ENCODE assay signal across 19 cellular contexts in the genomic region with DNA sequence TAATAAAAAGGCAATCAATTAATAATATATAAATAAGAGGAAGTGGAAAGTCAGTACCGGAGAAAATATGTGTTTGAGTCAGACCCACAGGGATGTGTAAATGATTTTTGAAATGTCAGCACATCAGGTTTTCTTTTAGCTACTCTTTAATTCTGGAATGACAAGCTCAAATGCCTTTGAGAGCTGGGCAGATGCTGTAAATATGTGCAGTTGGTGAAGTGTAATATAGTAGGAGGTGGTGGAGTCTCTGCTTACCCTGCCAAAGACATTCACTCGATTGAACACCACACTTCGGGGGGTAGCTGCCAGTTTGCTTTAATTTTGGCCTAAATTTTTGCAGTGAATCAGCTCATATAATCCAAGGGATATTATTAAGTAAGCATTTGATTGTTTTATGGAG.
A peak's percentile ranks its signal among the peaks of the same experiment; 100 is the strongest.
DNase-seq lines count a peak whose midpoint lies in the region; TF ChIP-seq lines count a peak whose summit lies in the region.
"Had no signal": no experiment of that assay in that cellular context is flagged by ENCODE, and none has a peak within 500 bp of the region (broad histone marks: within the 10 kb centered on the region; RNA-seq: fewer than 3 reads in every experiment).

No MANE protein-coding gene starts in this region.

- peaks cover 6% of the 10 kb centered on the region for H3K4me1 Mint-ChIP-seq in neural crest cell
- H3K4me1 Mint-ChIP-seq: CD4-positive, CD25-positive, alpha-beta regulatory T cell; naive B cell had no signal

- DNase-seq in NCI-H1092 treated with DMSO at 0.1 percent for 48 hours (lab: John Stamatoyannopoulos, UW) (peak; percentile 60), NCI-H1092 (lab: John Stamatoyannopoulos, UW) (no peak), HK-2 (ENCODE audit: unreplicated experiment) (peak; percentile 12), epithelial cell of proximal tubule (ENCODE audit: low read depth) (no peak), neural crest cell (ENCODE audit: low read depth, low spot score) (no peak), NCI-H1105 treated with DMSO at 0.1 percent for 48 hours (lab: John Stamatoyannopoulos, UW) (no peak), NCI-H226 (no peak)
- DNase-seq in activated CD4-positive, alpha-beta T cell treated with anti-CD3 and anti-CD28 coated beads for 1 hour, result no peak
- DNase-seq: 8988T; activated CD4-positive, alpha-beta T cell treated with anti-CD3 and anti-CD28 coated beads for 36 hours; activated CD8-positive, alpha-beta memory T cell treated with anti-CD3 and anti-CD28 coated beads, Interleukin-2, amount 10 ng/mL, durations not matched to agents 7 days and 5 days; CD4-positive, CD25-positive, alpha-beta regulatory T cell; cortex of kidney; lower lobe of right lung; naive B cell; psoas muscle; stimulated activated CD4-positive, alpha-beta T cell treated with anti-CD3 and anti-CD28 coated beads, Interleukin-15, amount 100 ng/mL, for 24 hours; stimulated activated naive CD8-positive, alpha-beta T cell treated with anti-CD3 and anti-CD28 coated beads, Interleukin-15, Interleukin-2, amounts not matched to agents 100 U/mL and 50 U/mL, for 24 hours; upper lobe of right lung had no signal

- H3K27ac Mint-ChIP-seq in neural crest cell (ENCODE audit: unreplicated experiment), result peak overlapping the region; percentile 50
- H3K27ac Mint-ChIP-seq: activated CD4-positive, alpha-beta T cell treated with anti-CD3 and anti-CD28 coated beads for 36 hours; activated CD8-positive, alpha-beta memory T cell treated with anti-CD3 and anti-CD28 coated beads, Interleukin-2, amount 10 ng/mL, durations not matched to agents 7 days and 5 days; CD4-positive, CD25-positive, alpha-beta regulatory T cell; naive B cell had no signal

- H3K36me3 Mint-ChIP-seq in neural crest cell (ENCODE audit: low read depth), result peaks cover 2% of the 10 kb centered on the region
- H3K36me3 Mint-ChIP-seq: activated CD8-positive, alpha-beta memory T cell treated with anti-CD3 and anti-CD28 coated beads, Interleukin-2, amount 10 ng/mL, durations not matched to agents 7 days and 5 days; CD4-positive, CD25-positive, alpha-beta regulatory T cell; naive B cell had no signal

- H3K4me3 Mint-ChIP-seq in neural crest cell, result no peak overlapping the region
- H3K4me3 Mint-ChIP-seq: activated CD4-positive, alpha-beta T cell treated with anti-CD3 and anti-CD28 coated beads for 36 hours; activated CD8-positive, alpha-beta memory T cell treated with anti-CD3 and anti-CD28 coated beads, Interleukin-2, amount 10 ng/mL, durations not matched to agents 7 days and 5 days; CD4-positive, CD25-positive, alpha-beta regulatory T cell; naive B cell had no signal

- H3K9me3 Mint-ChIP-seq in neural crest cell, result no peaks in the 10 kb centered on the region
- H3K9me3 Mint-ChIP-seq: naive B cell had no signal

- H3K27me3 Mint-ChIP-seq in neural crest cell (ENCODE audit: low read depth), result no peaks in the 10 kb centered on the region
- H3K27me3 Mint-ChIP-seq: activated CD4-positive, alpha-beta T cell treated with anti-CD3 and anti-CD28 coated beads for 36 hours; activated CD8-positive, alpha-beta memory T cell treated with anti-CD3 and anti-CD28 coated beads, Interleukin-2, amount 10 ng/mL, durations not matched to agents 7 days and 5 days; naive B cell had no signal

- TF ChIP-seq CTCF in epithelial cell of proximal tubule (conservative IDR thresholded peaks at IDR 0.05; ENCODE audit: low read depth, low read length) (no peak), neural crest cell (conservative IDR thresholded peaks at IDR 0.05) (no peak)

- H3K4me3 ChIP-seq in epithelial cell of proximal tubule (ENCODE audit: low read depth, low read length), result peak overlapping the region; percentile 9
- H3K4me3 ChIP-seq: lower lobe of right lung, psoas muscle, upper lobe of right lung had no signal

Comparison
In these comparisons a context has a peak if more than half of its experiments do, and no peak if none do; other contexts are left out.
1. DNase-seq: peak in NCI-H1092 treated with DMSO at 0.1 percent for 48 hours (single experiment) and HK-2 (single experiment); none in NCI-H1092 (single experiment), epithelial cell of proximal tubule (single experiment), neural crest cell (single experiment), NCI-H1105 treated with DMSO at 0.1 percent for 48 hours (single experiment), NCI-H226 (single experiment) and activated CD4-positive, alpha-beta T cell treated with anti-CD3 and anti-CD28 coated beads for 1 hour (single experiment).